Comparison of ENCODE assay signal across 20 cellular contexts in genomic region chr17:35597604-35598003, GRCh38. TPM values are rescaled to one million over a fixed set of nuclear protein-coding genes. Genes with fewer than 3 reads are reported as not detected.
"Had no signal": no experiment of that assay in that cellular context is flagged by ENCODE, and none has a peak within 500 bp of the region (broad histone marks: within the 10 kb centered on the region; RNA-seq: fewer than 3 reads in every experiment).

No MANE protein-coding gene starts in this region.

- H3K4me1 ChIP-seq: SJSA1 had no signal

- H3K9me3 ChIP-seq: SJSA1 had no signal

- H3K27me3 ChIP-seq: SJSA1 had no signal

- DNase-seq: KBM-7, MM.1S, NCI-H1092 treated with DMSO at 0.1 percent for 48 hours, NCI-H1436, NCI-H187, NCI-H2029, NCI-H2081 treated with DMSO at 0.1 percent for 48 hours, NCI-H2171, NCI-H226, NCI-H446, NCI-H510A, NCI-H524 treated with DMSO at 0.1 percent for 48 hours, NCI-H69, NCI-H774, Right ventricle myocardium superior, RPMI8226, SIG-M5 had no signal

- H3K4me3 ChIP-seq: SJSA1, SK-N-MC had no signal

- H3K27ac ChIP-seq: HL-60, SJSA1, SK-N-MC had no signal

RNA-seq across cellular contexts. Expression of gene SLFN14, which starts 37.0 kb away (rescaled TPM):
- total RNA-seq: Right ventricle myocardium superior, SJSA1 had no signal
